In genomic region chr2:68917034-68917718, GRCh38 we compare ENCODE assay signal across 1 cellular context.
TF ChIP-seq lines count a peak whose summit lies in the region.

No MANE protein-coding gene starts in this region.

TF ChIP-seq in K562, 482 proteins besides CTCF, POLR2A, EP300 and RAD21:
- TF ChIP-seq HMBOX1 (IDR thresholded peaks at IDR 0.05) (no peak), PCBP1 (IDR thresholded peaks at IDR 0.05; ENCODE audit: low read depth, low read length, poor library complexity, severe bottlenecking) (no peak), POLR2B (IDR thresholded peaks at IDR 0.05; ENCODE audit: low read depth, partially characterized antibody) (no peak), CEBPG (CRISPR knock-in tag; IDR thresholded peaks at IDR 0.05) (no peak), CEBPG (tag; conservative IDR thresholded peaks at IDR 0.05 in 1 of 2, IDR thresholded peaks at IDR 0.05 in 1 of 2) (peak; percentile 67 to 86), KAT2B (IDR thresholded peaks at IDR 0.05; ENCODE audit: low read depth, low read length) (no peak), FOXA3 (CRISPR knock-in tag; conservative IDR thresholded peaks at IDR 0.05 in 1 of 2, IDR thresholded peaks at IDR 0.05 in 1 of 2) (peak in 1 of 2 experiments; percentile 45; a peak in 1 of 4 replicates), IRF9 (tag; IDR thresholded peaks at IDR 0.05) (no peak), JUND (IDR thresholded peaks at IDR 0.05; ENCODE audit: borderline replicate concordance, low read depth, low read length) (peak; percentile 81), JUND (tag; IDR thresholded peaks at IDR 0.05; ENCODE audit: borderline replicate concordance, low read depth, low read length) (peak; percentile 83; the same call in 2 of the 3 replicates), CREM (IDR thresholded peaks at IDR 0.05; ENCODE audit: low read depth) (no peak), THRB (CRISPR knock-in tag; conservative IDR thresholded peaks at IDR 0.05) (no peak), NFIX (CRISPR knock-in tag; IDR thresholded peaks at IDR 0.05; ENCODE audit: low read depth) (no peak), CEBPB (tag; IDR thresholded peaks at IDR 0.05) (peak; percentile 76), KDM5B (IDR thresholded peaks at IDR 0.05; ENCODE audit: insufficient replicate concordance, low read depth, low read length) (no peak), FOSL1 (tag; conservative IDR thresholded peaks at IDR 0.05) (peak; percentile 80), POLR2H (tag; IDR thresholded peaks at IDR 0.05; ENCODE audit: low read depth) (peak; percentile 37; the same call in 1 of the 2 replicates), SMARCE1 (IDR thresholded peaks at IDR 0.05) (0 out of 2 replicates have a peak, but pooled peaks have one; percentile 16), RNF219 (CRISPR knock-in tag; IDR thresholded peaks at IDR 0.05) (no peak), HDAC6 (IDR thresholded peaks at IDR 0.05; ENCODE audit: low read depth, low read length) (no peak), ZNF282 (CRISPR knock-in tag; IDR thresholded peaks at IDR 0.05) (no peak), SMARCA4 (IDR thresholded peaks at IDR 0.05) (0 out of 2 replicates have a peak, but pooled peaks have one; percentile 15), FIP1L1 (IDR thresholded peaks at IDR 0.05; ENCODE audit: low read depth, low read length, poor library complexity, severe bottlenecking) (no peak), FOXK1 (CRISPR knock-in tag; IDR thresholded peaks at IDR 0.05; ENCODE audit: borderline replicate concordance) (no peak), ZNF253 (CRISPR knock-in tag; conservative IDR thresholded peaks at IDR 0.05) (no peak), ZNF24 (IDR thresholded peaks at IDR 0.05) (peak; percentile 61), BRD4 (IDR thresholded peaks at IDR 0.05) (no peak), DPF2 (IDR thresholded peaks at IDR 0.05) (peak; percentile 32; the same call in 1 of the 2 replicates), SOX6 (IDR thresholded peaks at IDR 0.05) (no peak), ARID1B (IDR thresholded peaks at IDR 0.05) (peak; percentile 40; the same call in 1 of the 2 replicates), PHB2 (IDR thresholded peaks at IDR 0.05; ENCODE audit: low read depth) (no peak), PHB (CRISPR knock-in tag; IDR thresholded peaks at IDR 0.05) (no peak)
- TF ChIP-seq, protein P1, sequence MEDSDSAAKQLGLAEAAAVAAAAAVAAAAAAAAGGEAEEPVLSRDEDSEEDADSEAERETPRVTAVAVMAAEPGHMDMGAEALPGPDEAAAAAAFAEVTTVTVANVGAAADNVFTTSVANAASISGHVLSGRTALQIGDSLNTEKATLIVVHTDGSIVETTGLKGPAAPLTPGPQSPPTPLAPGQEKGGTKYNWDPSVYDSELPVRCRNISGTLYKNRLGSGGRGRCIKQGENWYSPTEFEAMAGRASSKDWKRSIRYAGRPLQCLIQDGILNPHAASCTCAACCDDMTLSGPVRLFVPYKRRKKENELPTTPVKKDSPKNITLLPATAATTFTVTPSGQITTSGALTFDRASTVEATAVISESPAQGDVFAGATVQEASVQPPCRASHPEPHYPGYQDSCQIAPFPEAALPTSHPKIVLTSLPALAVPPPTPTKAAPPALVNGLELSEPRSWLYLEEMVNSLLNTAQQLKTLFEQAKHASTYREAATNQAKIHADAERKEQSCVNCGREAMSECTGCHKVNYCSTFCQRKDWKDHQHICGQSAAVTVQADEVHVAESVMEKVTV (CRISPR knock-in tag; IDR thresholded peaks at IDR 0.05) = no peak
- TF ChIP-seq, protein P2, sequence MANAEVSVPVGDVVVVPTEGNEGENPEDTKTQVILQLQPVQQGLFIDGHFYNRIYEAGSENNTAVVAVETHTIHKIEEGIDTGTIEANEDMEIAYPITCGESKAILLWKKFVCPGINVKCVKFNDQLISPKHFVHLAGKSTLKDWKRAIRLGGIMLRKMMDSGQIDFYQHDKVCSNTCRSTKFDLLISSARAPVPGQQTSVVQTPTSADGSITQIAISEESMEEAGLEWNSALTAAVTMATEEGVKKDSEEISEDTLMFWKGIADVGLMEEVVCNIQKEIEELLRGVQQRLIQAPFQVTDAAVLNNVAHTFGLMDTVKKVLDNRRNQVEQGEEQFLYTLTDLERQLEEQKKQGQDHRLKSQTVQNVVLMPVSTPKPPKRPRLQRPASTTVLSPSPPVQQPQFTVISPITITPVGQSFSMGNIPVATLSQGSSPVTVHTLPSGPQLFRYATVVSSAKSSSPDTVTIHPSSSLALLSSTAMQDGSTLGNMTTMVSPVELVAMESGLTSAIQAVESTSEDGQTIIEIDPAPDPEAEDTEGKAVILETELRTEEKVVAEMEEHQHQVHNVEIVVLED (CRISPR knock-in tag; IDR thresholded peaks at IDR 0.05) = no peak
- TF ChIP-seq, protein P3, sequence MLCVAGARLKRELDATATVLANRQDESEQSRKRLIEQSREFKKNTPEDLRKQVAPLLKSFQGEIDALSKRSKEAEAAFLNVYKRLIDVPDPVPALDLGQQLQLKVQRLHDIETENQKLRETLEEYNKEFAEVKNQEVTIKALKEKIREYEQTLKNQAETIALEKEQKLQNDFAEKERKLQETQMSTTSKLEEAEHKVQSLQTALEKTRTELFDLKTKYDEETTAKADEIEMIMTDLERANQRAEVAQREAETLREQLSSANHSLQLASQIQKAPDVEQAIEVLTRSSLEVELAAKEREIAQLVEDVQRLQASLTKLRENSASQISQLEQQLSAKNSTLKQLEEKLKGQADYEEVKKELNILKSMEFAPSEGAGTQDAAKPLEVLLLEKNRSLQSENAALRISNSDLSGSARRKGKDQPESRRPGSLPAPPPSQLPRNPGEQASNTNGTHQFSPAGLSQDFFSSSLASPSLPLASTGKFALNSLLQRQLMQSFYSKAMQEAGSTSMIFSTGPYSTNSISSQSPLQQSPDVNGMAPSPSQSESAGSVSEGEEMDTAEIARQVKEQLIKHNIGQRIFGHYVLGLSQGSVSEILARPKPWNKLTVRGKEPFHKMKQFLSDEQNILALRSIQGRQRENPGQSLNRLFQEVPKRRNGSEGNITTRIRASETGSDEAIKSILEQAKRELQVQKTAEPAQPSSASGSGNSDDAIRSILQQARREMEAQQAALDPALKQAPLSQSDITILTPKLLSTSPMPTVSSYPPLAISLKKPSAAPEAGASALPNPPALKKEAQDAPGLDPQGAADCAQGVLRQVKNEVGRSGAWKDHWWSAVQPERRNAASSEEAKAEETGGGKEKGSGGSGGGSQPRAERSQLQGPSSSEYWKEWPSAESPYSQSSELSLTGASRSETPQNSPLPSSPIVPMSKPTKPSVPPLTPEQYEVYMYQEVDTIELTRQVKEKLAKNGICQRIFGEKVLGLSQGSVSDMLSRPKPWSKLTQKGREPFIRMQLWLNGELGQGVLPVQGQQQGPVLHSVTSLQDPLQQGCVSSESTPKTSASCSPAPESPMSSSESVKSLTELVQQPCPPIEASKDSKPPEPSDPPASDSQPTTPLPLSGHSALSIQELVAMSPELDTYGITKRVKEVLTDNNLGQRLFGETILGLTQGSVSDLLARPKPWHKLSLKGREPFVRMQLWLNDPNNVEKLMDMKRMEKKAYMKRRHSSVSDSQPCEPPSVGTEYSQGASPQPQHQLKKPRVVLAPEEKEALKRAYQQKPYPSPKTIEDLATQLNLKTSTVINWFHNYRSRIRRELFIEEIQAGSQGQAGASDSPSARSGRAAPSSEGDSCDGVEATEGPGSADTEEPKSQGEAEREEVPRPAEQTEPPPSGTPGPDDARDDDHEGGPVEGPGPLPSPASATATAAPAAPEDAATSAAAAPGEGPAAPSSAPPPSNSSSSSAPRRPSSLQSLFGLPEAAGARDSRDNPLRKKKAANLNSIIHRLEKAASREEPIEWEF (CRISPR knock-in tag; IDR thresholded peaks at IDR 0.05) = no peak
- TF ChIP-seq, protein P4, sequence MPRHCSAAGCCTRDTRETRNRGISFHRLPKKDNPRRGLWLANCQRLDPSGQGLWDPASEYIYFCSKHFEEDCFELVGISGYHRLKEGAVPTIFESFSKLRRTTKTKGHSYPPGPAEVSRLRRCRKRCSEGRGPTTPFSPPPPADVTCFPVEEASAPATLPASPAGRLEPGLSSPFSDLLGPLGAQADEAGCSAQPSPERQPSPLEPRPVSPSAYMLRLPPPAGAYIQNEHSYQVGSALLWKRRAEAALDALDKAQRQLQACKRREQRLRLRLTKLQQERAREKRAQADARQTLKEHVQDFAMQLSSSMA (CRISPR knock-in tag; IDR thresholded peaks at IDR 0.05) = no peak
- TF ChIP-seq, protein P5, sequence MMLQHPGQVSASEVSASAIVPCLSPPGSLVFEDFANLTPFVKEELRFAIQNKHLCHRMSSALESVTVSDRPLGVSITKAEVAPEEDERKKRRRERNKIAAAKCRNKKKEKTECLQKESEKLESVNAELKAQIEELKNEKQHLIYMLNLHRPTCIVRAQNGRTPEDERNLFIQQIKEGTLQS (IDR thresholded peaks at IDR 0.05) = peak; percentile 79
- TF ChIP-seq, protein P5 (CRISPR knock-in tag; conservative IDR thresholded peaks at IDR 0.05) = no peak
- TF ChIP-seq, protein P6, sequence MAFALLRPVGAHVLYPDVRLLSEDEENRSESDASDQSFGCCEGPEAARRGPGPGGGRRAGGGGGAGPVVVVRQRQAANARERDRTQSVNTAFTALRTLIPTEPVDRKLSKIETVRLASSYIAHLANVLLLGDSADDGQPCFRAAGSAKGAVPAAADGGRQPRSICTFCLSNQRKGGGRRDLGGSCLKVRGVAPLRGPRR (CRISPR knock-in tag; IDR thresholded peaks at IDR 0.05) = no peak
TF ChIP-seq in K562: peak in this region for 12.
